Comparison of ENCODE assay signal across 11 cellular contexts in genomic region chr11:75342231-75342918, GRCh38. TPM values are rescaled to one million over a fixed set of nuclear protein-coding genes. Genes with fewer than 3 reads are reported as not detected.
DNase-seq lines count a peak whose midpoint lies in the region; ATAC-seq and TF ChIP-seq lines count a peak whose summit lies in the region.
"Had no signal": no experiment of that assay in that cellular context is flagged by ENCODE, and none has a peak within 500 bp of the region (broad histone marks: within the 10 kb centered on the region; RNA-seq: fewer than 3 reads in every experiment).

No MANE protein-coding gene starts in this region.

- peaks cover 7% of the 10 kb centered on the region for H4K20me1 ChIP-seq in IMR-90 (ENCODE audit: insufficient read depth, low read length)

- in situ Hi-C loops in IMR-90 (cut with MboI; ENCODE audit: low sequenced_read_pairs) = no loop called here

- no peak overlapping the region for H4K5ac ChIP-seq in IMR-90 (ENCODE audit: low read depth, low read length)

- H3K27ac ChIP-seq in IMR-90 (ENCODE audit: insufficient read depth, low read length) (no peak overlapping the region), caudate nucleus (ENCODE audit: low read depth, low read length) (peak overlapping the region; percentile 67)
- H3K27ac ChIP-seq: brain microvascular endothelial cell had no signal

- H3K4me1 ChIP-seq in IMR-90 (ENCODE audit: control insufficient read depth, insufficient read depth, low read length) = peaks cover 54% of the 10 kb centered on the region

- no peak overlapping the region for H3K56ac ChIP-seq in IMR-90 (ENCODE audit: extremely low read depth, insufficient read depth, low read length)

- CTCF ChIA-PET in IMR-90 (lab: Yijun Ruan, JAX) = interaction anchor here (0.5 to 3.3 kb wide), 2 partner anchors 13 to 1441 kb away, joined by 3 to 13 read pairs; no protein-coding TSS in a partner anchor

- no CpG with 5 or more reads among the region's 15 CpGs for WGBS in IMR-90 (ENCODE audit: extremely low coverage in 2 of 2, insufficient read length in 1 of 2), 2 experiments

- H2BK5ac ChIP-seq in IMR-90 (ENCODE audit: low read depth, low read length, poor library complexity, severe bottlenecking) = no peak overlapping the region

- no peak overlapping the region for H2BK120ac ChIP-seq in IMR-90 (ENCODE audit: low read depth, low read length)

- H2AK9ac ChIP-seq in IMR-90 (replicated peaks; ENCODE audit: low read depth, low read length, poor library complexity) = no peak overlapping the region

- H3K18ac ChIP-seq in IMR-90 (ENCODE audit: low read depth, low read length) = no peak overlapping the region

- no peaks in the 10 kb centered on the region for H3K36me3 ChIP-seq in IMR-90 (ENCODE audit: control insufficient read depth, insufficient read depth, low read length)
- H3K36me3 ChIP-seq: brain microvascular endothelial cell had no signal

- no TSS peak for BruUV-seq in IMR-90 (replicated peaks; lab: Mats Ljungman, UMichigan)

- H2BK15ac ChIP-seq in IMR-90 (ENCODE audit: low read depth, low read length) = no peak overlapping the region

- no peak overlapping the region for H3K14ac ChIP-seq in IMR-90 (replicated peaks; ENCODE audit: low read depth, low read length)

- H2BK20ac ChIP-seq in IMR-90 (ENCODE audit: low read depth, low read length) = no peak overlapping the region

- intact Hi-C loops in IMR-90 (cut with micrococcal nuclease) = no loop called here

- no peak overlapping the region for H4K91ac ChIP-seq in IMR-90 (ENCODE audit: insufficient read depth, low read depth, low read length)

- H3K4me3 ChIP-seq in IMR-90 (ENCODE audit: insufficient read depth, low read depth, low read length) = no peak overlapping the region
- H3K4me3 ChIP-seq: K562 had no signal

- no peaks in the 10 kb centered on the region for H3K27me3 ChIP-seq in IMR-90 (ENCODE audit: control insufficient read depth, insufficient read depth, low read length)
- H3K27me3 ChIP-seq: brain microvascular endothelial cell had no signal

- no peak overlapping the region for H3K4me2 ChIP-seq in IMR-90 (ENCODE audit: low read depth, low read length)

- H3K27ac Mint-ChIP-seq in nephron = peak overlapping the region; percentile 97 to 99 (median 98)

- H3K4me1 Mint-ChIP-seq in nephron = peaks cover 73% of the 10 kb centered on the region

- no peak overlapping the region for H3K23ac ChIP-seq in IMR-90 (ENCODE audit: low read depth, low read length)

- peak overlapping the region; percentile 26; the same call in 1 of the 2 replicates for H2AK5ac ChIP-seq in IMR-90 (ENCODE audit: low read depth, low read length)

- dilution Hi-C loops in IMR-90 (cut with HindIII; ENCODE audit: low sequenced_read_pairs, unreplicated experiment) = no loop called here

- H3K4me3 Mint-ChIP-seq in nephron = peak overlapping the region in 1 of 3 experiments; percentile 3

- H3K9me3 ChIP-seq in IMR-90 (ENCODE audit: control insufficient read depth, insufficient read depth, low read length) = no peaks in the 10 kb centered on the region

- TF ChIP-seq CTCF in IMR-90 (conservative IDR thresholded peaks at IDR 0.05; ENCODE audit: low read depth, low read length) (no peak), nephron (IDR thresholded peaks at IDR 0.05; ENCODE audit: unreplicated experiment in 3 of 3) (no peak)

- H3K27me3 Mint-ChIP-seq in nephron (ENCODE audit: low read depth) = no peaks in the 10 kb centered on the region

- DNase-seq in Ammon's horn (ENCODE audit: low spot score) (peak; percentile 71), IMR-90 (no peak), caudate nucleus (lab: John Stamatoyannopoulos, UW) (peak in 30 of 61 donors; percentile 19 to 84 (median 48)), Kasumi-1 (lab: John Stamatoyannopoulos, UW) (no peak), RKO (ENCODE audit: low spot score) (no peak)
- DNase-seq in activated effector memory CD4-positive, alpha-beta T cell treated with Interleukin-2 at 50 U/mL for 16 hours = no peak
- no peak for DNase-seq in stimulated activated CD4-positive, alpha-beta T cell treated with anti-CD3 and anti-CD28 coated beads, Interleukin-1b, Interleukin-23, amount 100 ng/mL, for 48 hours
- DNase-seq: brain microvascular endothelial cell had no signal

- H3K9ac ChIP-seq in IMR-90 (ENCODE audit: low read depth, low read length) = no peak overlapping the region

- no peak for ATAC-seq in IMR-90 (ENCODE audit: low read depth)
- ATAC-seq: SK-N-SH treated with all-trans-retinoic acid at 6 μM for 48 hours had no signal

- H4K8ac ChIP-seq in IMR-90 (ENCODE audit: low read depth in 2 of 2, low read length in 2 of 2) = no peak overlapping the region

- H3K36me3 Mint-ChIP-seq in nephron (ENCODE audit: low read depth) = no peaks in the 10 kb centered on the region

- H2AFZ ChIP-seq in IMR-90 (replicated peaks; ENCODE audit: low read length, poor library complexity) = no peak overlapping the region

- H3K79me1 ChIP-seq in IMR-90 (ENCODE audit: low read depth in 1 of 2, low read length in 2 of 2) = peaks cover 0 to 17% of the 10 kb centered on the region in 2 experiments; a peak in 2 of 4 replicates

- no peak for TF ChIP-seq POLR2A in IMR-90 (IDR thresholded peaks at IDR 0.05; ENCODE audit: low read depth, low read length)

- H3K4ac ChIP-seq in IMR-90 (ENCODE audit: low read depth, low read length) = no peak overlapping the region; the same call in 1 of the 2 replicates

- TF ChIP-seq RAD21 in IMR-90 (IDR thresholded peaks at IDR 0.05; ENCODE audit: low read length) = no peak

- no peaks in the 10 kb centered on the region for H3K9me3 Mint-ChIP-seq in nephron

- peaks cover 32% of the 10 kb centered on the region for H3K9me1 ChIP-seq in IMR-90 (ENCODE audit: insufficient read depth, low read length)

- POLR2A ChIA-PET in IMR-90 (lab: Charles Lee; ENCODE audit: unreplicated experiment) = no interaction called here

TF ChIP-seq in IMR-90, 13 proteins besides CTCF, POLR2A, EP300 and RAD21:
- no peak for TF ChIP-seq MXI1 (IDR thresholded peaks at IDR 0.05; ENCODE audit: borderline replicate concordance, low read depth, low read length)
- TF ChIP-seq, protein P1, sequence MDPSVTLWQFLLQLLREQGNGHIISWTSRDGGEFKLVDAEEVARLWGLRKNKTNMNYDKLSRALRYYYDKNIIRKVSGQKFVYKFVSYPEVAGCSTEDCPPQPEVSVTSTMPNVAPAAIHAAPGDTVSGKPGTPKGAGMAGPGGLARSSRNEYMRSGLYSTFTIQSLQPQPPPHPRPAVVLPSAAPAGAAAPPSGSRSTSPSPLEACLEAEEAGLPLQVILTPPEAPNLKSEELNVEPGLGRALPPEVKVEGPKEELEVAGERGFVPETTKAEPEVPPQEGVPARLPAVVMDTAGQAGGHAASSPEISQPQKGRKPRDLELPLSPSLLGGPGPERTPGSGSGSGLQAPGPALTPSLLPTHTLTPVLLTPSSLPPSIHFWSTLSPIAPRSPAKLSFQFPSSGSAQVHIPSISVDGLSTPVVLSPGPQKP (IDR thresholded peaks at IDR 0.05; ENCODE audit: borderline replicate concordance, low read depth, low read length) = no peak
- no peak for TF ChIP-seq MAZ (IDR thresholded peaks at IDR 0.05; ENCODE audit: borderline replicate concordance, low read depth, low read length)
- no peak for TF ChIP-seq BHLHE40 (IDR thresholded peaks at IDR 0.05; ENCODE audit: low read depth, low read length)
- TF ChIP-seq NFE2L2 (IDR thresholded peaks at IDR 0.05; ENCODE audit: low read depth, low read length) = no peak
- no peak for TF ChIP-seq MAFK (IDR thresholded peaks at IDR 0.05; ENCODE audit: low read depth, low read length)
- no peak for TF ChIP-seq CHD1 (IDR thresholded peaks at IDR 0.05; ENCODE audit: low read depth, low read length)
- TF ChIP-seq RCOR1 (IDR thresholded peaks at IDR 0.05; ENCODE audit: insufficient replicate concordance, low read length) = no peak
- no peak for TF ChIP-seq CEBPB (IDR thresholded peaks at IDR 0.05; ENCODE audit: low read depth, low read length)
- no peak for TF ChIP-seq FOS (IDR thresholded peaks at IDR 0.05; ENCODE audit: low read depth, low read length)
- TF ChIP-seq, protein P2, sequence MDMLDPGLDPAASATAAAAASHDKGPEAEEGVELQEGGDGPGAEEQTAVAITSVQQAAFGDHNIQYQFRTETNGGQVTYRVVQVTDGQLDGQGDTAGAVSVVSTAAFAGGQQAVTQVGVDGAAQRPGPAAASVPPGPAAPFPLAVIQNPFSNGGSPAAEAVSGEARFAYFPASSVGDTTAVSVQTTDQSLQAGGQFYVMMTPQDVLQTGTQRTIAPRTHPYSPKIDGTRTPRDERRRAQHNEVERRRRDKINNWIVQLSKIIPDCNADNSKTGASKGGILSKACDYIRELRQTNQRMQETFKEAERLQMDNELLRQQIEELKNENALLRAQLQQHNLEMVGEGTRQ (IDR thresholded peaks at IDR 0.05; ENCODE audit: low read depth, low read length) = no peak
- TF ChIP-seq RFX5 (IDR thresholded peaks at IDR 0.05; ENCODE audit: low read depth, low read length) = no peak

RNA-seq across cellular contexts. Expression of gene ARRB1, which starts 9.1 kb away (rescaled TPM):
- 13.1 and 17.4 TPM in 2 replicates for total RNA-seq in IMR-90 (2012; rRNA removed)
- 11.0 and 11.4 TPM in 2 replicates for polyA plus RNA-seq in IMR-90 (2012; rRNA removed)
- 11.9 and 16.6 TPM in 2 replicates for polyA plus RNA-seq in IMR-90 (2012; cell fraction: cytosol; rRNA removed)
- 9.6 and 12.8 TPM in 2 replicates for polyA plus RNA-seq in IMR-90 (2012; cell fraction: nucleus; rRNA removed; ENCODE audit: low replicate concordance)

RNA-seq across cellular contexts. Expression of gene RPS3, which starts 56.9 kb away (rescaled TPM):
- total RNA-seq in IMR-90 (2012; rRNA removed) = 2,360 and 3,444 TPM in 2 replicates
- polyA plus RNA-seq in IMR-90 (2012; rRNA removed) = 2,477 and 2,872 TPM in 2 replicates
- 2,410 and 4,196 TPM in 2 replicates for polyA plus RNA-seq in IMR-90 (2012; cell fraction: cytosol; rRNA removed)
- 593 and 1,092 TPM in 2 replicates for polyA plus RNA-seq in IMR-90 (2012; cell fraction: nucleus; rRNA removed; ENCODE audit: low replicate concordance)
